ENCODE assay signal across 16 cellular contexts in genomic region chr2:47218066-47218581, GRCh38. TPM values are rescaled to one million over a fixed set of nuclear protein-coding genes. Genes with fewer than 3 reads are reported as not detected.
DNase-seq lines count a peak whose midpoint lies in the region; ATAC-seq and TF ChIP-seq lines count a peak whose summit lies in the region.
"Had no signal": no experiment of that assay in that cellular context is flagged by ENCODE, and none has a peak within 500 bp of the region (broad histone marks: within the 10 kb centered on the region; RNA-seq: fewer than 3 reads in every experiment).

No MANE protein-coding gene starts in this region.

- no peaks in the 10 kb centered on the region for H3K36me3 ChIP-seq in transverse colon
- H3K36me3 ChIP-seq: left ventricle myocardium inferior had no signal

- H3K27me3 ChIP-seq in transverse colon: no peaks in the 10 kb centered on the region

- no peaks in the 10 kb centered on the region for H3K9me3 ChIP-seq in transverse colon

- TF ChIP-seq POLR2A in transverse colon (IDR thresholded peaks at IDR 0.05): no peak

- H3K27ac ChIP-seq in transverse colon: peak overlapping the region; percentile 82 to 88 (median 83)
- H3K27ac ChIP-seq: left ventricle myocardium inferior, SK-N-MC had no signal

- in situ Hi-C loops in transverse colon (cut with MboI; ENCODE audit: low pct_ligation_motif_present in 1 of 4, low pct_unique_long_range_greater_than_20kb in 1 of 4, low sequenced_read_pairs in 3 of 4): no loop called here

- no peak for TF ChIP-seq EP300 in transverse colon (IDR thresholded peaks at IDR 0.05; ENCODE audit: low read depth)

- peak; percentile 24 to 27 for DNase-seq in NCI-H187 (lab: John Stamatoyannopoulos, UW)
- DNase-seq in NCI-H187 treated with DMSO at 0.1 percent for 48 hours (lab: John Stamatoyannopoulos, UW): no peak
- peak; percentile 21 for DNase-seq in SKM-1 (lab: John Stamatoyannopoulos, UW; ENCODE audit: unreplicated experiment)
- DNase-seq in left kidney (ENCODE audit: low read depth, low spot score): peak; percentile 93
- peak; percentile 79 for DNase-seq in transverse colon
- DNase-seq in activated naive CD4-positive, alpha-beta T cell (lab: John Stamatoyannopoulos, UW): no peak
- DNase-seq: activated CD4-positive, CD25-positive, alpha-beta regulatory T cell treated with anti-CD3 and anti-CD28 coated beads, Interleukin-2, amount 50 U/mL, for 72 hours; central memory CD4-positive, alpha-beta T cell; left ventricle myocardium inferior; NCI-H2107; substantia nigra had no signal

- ATAC-seq in HG02885 (IDR thresholded peaks at IDR 0.05; ENCODE audit: poor library complexity, unreplicated experiment) (no peak), GM18502 (IDR thresholded peaks at IDR 0.05; ENCODE audit: poor library complexity, unreplicated experiment) (no peak)
- ATAC-seq: A549 had no signal

- intact Hi-C loops in transverse colon (cut with DNase I; ENCODE audit: low total_unique reads): no loop called here

- TF ChIP-seq CTCF in transverse colon (IDR thresholded peaks at IDR 0.05): peak in 1 of 5 experiments; percentile 1

- H3K4me1 ChIP-seq in transverse colon: peaks cover 7 to 36% (median 21%) of the 10 kb centered on the region in 4 donors

- H3K4me3 ChIP-seq in transverse colon: peak overlapping the region in 1 of 4 donors; percentile 29
- H3K4me3 ChIP-seq: A549, left ventricle myocardium inferior, SK-N-MC, smooth muscle cell had no signal

- WGBS in transverse colon (ENCODE audit: low coverage in 1 of 2), 2 donors: 31 to 34% methylated on average over 2 to 11 of the region's 11 CpGs

RNA-seq across cellular contexts. Expression of gene CALM2, which starts 41.8 kb away (rescaled TPM):
- total RNA-seq in transverse colon: 100 to 1,000 TPM; 201 to 712 (median 409) TPM

Comparison
In these comparisons a context has a peak if more than half of its experiments do, and no peak if none do; other contexts are left out.
1. DNase-seq: peak in NCI-H187 (2 of 2), SKM-1 (single experiment), left kidney (single experiment) and transverse colon (single experiment); none in NCI-H187 treated with DMSO at 0.1 percent for 48 hours (single experiment) and activated naive CD4-positive, alpha-beta T cell (0 of 4).